12 cellular contexts compared by ENCODE assay signal in genomic region chr1:31666290-31666963, GRCh38. TPM values are rescaled to one million over a fixed set of nuclear protein-coding genes. Genes with fewer than 3 reads are reported as not detected.
DNase-seq lines count a peak whose midpoint lies in the region; ATAC-seq and TF ChIP-seq lines count a peak whose summit lies in the region.
"Had no signal": no experiment of that assay in that cellular context is flagged by ENCODE, and none has a peak within 500 bp of the region (broad histone marks: within the 10 kb centered on the region; RNA-seq: fewer than 3 reads in every experiment).

No MANE protein-coding gene starts in this region.

- ATAC-seq in Panc1, result peak; percentile 57
- ATAC-seq in GM18517 (IDR thresholded peaks at IDR 0.05; ENCODE audit: unreplicated experiment), result no peak
- ATAC-seq in GM21529 (IDR thresholded peaks at IDR 0.05; ENCODE audit: unreplicated experiment), result no peak
- ATAC-seq in HG02885 (IDR thresholded peaks at IDR 0.05; ENCODE audit: poor library complexity, unreplicated experiment), result no peak
- ATAC-seq: activated CD8-positive, alpha-beta T cell treated with anti-CD3 and anti-CD28 coated beads for 36 hours had no signal

- intact Hi-C loops in Panc1 (cut with micrococcal nuclease; ENCODE audit: unreplicated experiment), result loop anchor here (10.0 kb wide), 1 partner anchor 78 kb away; no protein-coding TSS in a partner anchor
- intact Hi-C loops in posterior cingulate gyrus (cut with DNase I), result loop anchor here (10.0 kb wide), 1 partner anchor 398 kb away; no protein-coding TSS in a partner anchor

- no peak overlapping the region for H2AFZ ChIP-seq in fibroblast of lung (ENCODE audit: low read length)

- H3K4me3 ChIP-seq in Panc1 (ENCODE audit: low read depth in 2 of 2, low read length in 2 of 2) (no peak overlapping the region), fibroblast of lung (replicated peaks in 1 of 4; ENCODE audit: control extremely low read depth in 1 of 4, insufficient read depth in 1 of 4, low read depth in 3 of 4, low read length in 4 of 4) (no peak overlapping the region)

- in situ Hi-C loops in Panc1 (cut with HindIII; ENCODE audit: low pct_unique_long_range_greater_than_20kb, low sequenced_read_pairs), result no loop called here

- no peaks in the 10 kb centered on the region for H3K36me3 ChIP-seq in Panc1 (ENCODE audit: control insufficient read depth, insufficient read depth, low read length)
- peaks cover 27% of the 10 kb centered on the region for H3K36me3 ChIP-seq in fibroblast of lung (ENCODE audit: control insufficient read depth, insufficient read depth, low read length)

- TF ChIP-seq CTCF in Panc1 (IDR thresholded peaks at IDR 0.05) (no peak), fibroblast of lung (conservative IDR thresholded peaks at IDR 0.05 in 1 of 2, IDR thresholded peaks at IDR 0.05 in 1 of 2; ENCODE audit: low read depth in 1 of 2, low read length in 2 of 2) (no peak)

- DNase-seq in EH (ENCODE audit: low read depth), result peak; percentile 43
- no peak for DNase-seq in Panc1 (ENCODE audit: low read depth, low spot score)
- DNase-seq in fibroblast of lung (ENCODE audit: low read depth in 2 of 2), result peak; percentile 55 to 56
- peak in 8 of 10 donors; percentile 35 to 94 (median 63) for DNase-seq in posterior cingulate gyrus
- DNase-seq in stimulated activated CD8-positive, alpha-beta memory T cell treated with anti-CD3 and anti-CD28 coated beads, Interleukin-4, amount 100 ng/mL, for 48 hours, result no peak
- DNase-seq: activated CD8-positive, alpha-beta T cell treated with anti-CD3 and anti-CD28 coated beads for 36 hours; NCI-H1930 had no signal

- H3K79me2 ChIP-seq in fibroblast of lung (ENCODE audit: control insufficient read depth, insufficient read depth, low read length), result no peaks in the 10 kb centered on the region

- POLR2A ChIA-PET in Panc1 (lab: Charles Lee), result no interaction called here

- H3K9me3 ChIP-seq in Panc1 (ENCODE audit: control insufficient read depth, insufficient read depth, low read depth, low read length), result no peaks in the 10 kb centered on the region
- H3K9me3 ChIP-seq in fibroblast of lung (ENCODE audit: control insufficient read depth, insufficient read depth, low read depth, low read length), result no peaks in the 10 kb centered on the region

- CTCF ChIA-PET in Panc1 (lab: Charles Lee), result interaction anchor here (1.0 to 2.0 kb wide), 3 partner anchors 35 to 123 kb away, joined by 3 to 7 read pairs (median 6); no protein-coding TSS in a partner anchor

- H3K9ac ChIP-seq in fibroblast of lung (ENCODE audit: insufficient read depth, low read length), result no peak overlapping the region

- peak overlapping the region; percentile 33 for H3K4me2 ChIP-seq in fibroblast of lung (ENCODE audit: extremely low read depth, insufficient read depth, low read length)

- H4K20me1 ChIP-seq in fibroblast of lung (ENCODE audit: control insufficient read depth, extremely low read depth, insufficient read depth, low read length), result no peaks in the 10 kb centered on the region

- H3K27me3 ChIP-seq in Panc1 (ENCODE audit: control insufficient read depth, insufficient read depth, low read length) (no peaks in the 10 kb centered on the region), fibroblast of lung (ENCODE audit: control insufficient read depth, insufficient read depth, low read length) (no peaks in the 10 kb centered on the region)

- BruUV-seq in Panc1 (replicated peaks; lab: Mats Ljungman, UMichigan), result no TSS peak

- H3K27ac ChIP-seq in Panc1 (ENCODE audit: low read length), result peak overlapping the region; percentile 64
- H3K27ac ChIP-seq in fibroblast of lung (ENCODE audit: insufficient read depth, low read length), result no peak overlapping the region

- peaks cover 43% of the 10 kb centered on the region for H3K4me1 ChIP-seq in Panc1 (ENCODE audit: control insufficient read depth, insufficient read depth, low read length)
- peaks cover 12% of the 10 kb centered on the region for H3K4me1 ChIP-seq in fibroblast of lung (ENCODE audit: control insufficient read depth, extremely low read depth, insufficient read depth, low read length)

RNA-seq across cellular contexts. Expression of gene PEF1, which starts 21.8 kb away (rescaled TPM):
- 58.4 TPM for total RNA-seq in Panc1 (2021; ENCODE audit: unreplicated experiment)
- polyA plus RNA-seq in Panc1 (2012; ENCODE audit: insufficient read length), result 60.1 TPM
- total RNA-seq in fibroblast of lung, result 72.2 and 78.1 TPM in 2 replicates
- polyA plus RNA-seq in fibroblast of lung, result 72.9 and 85.3 TPM in 2 replicates
- 62.2 and 73.8 TPM in 2 replicates for polyA plus RNA-seq in fibroblast of lung (2012)
- polyA minus RNA-seq in fibroblast of lung (ENCODE audit: low replicate concordance), result 164 and 206 TPM in 2 replicates

RNA-seq across cellular contexts. Expression of gene COL16A1, which starts 37.4 kb away (rescaled TPM):
- total RNA-seq in Panc1 (2021; ENCODE audit: unreplicated experiment), result 7.6 TPM
- 3.5 TPM for polyA plus RNA-seq in Panc1 (2012; ENCODE audit: insufficient read length)
- total RNA-seq in fibroblast of lung, result 80.3 and 150 TPM in 2 replicates
- polyA plus RNA-seq in fibroblast of lung, result 20.9 and 21.0 TPM in 2 replicates
- 57.9 and 61.9 TPM in 2 replicates for polyA plus RNA-seq in fibroblast of lung (2012)
- 42.9 and 69.1 TPM in 2 replicates for polyA minus RNA-seq in fibroblast of lung (ENCODE audit: low replicate concordance)

RNA-seq across cellular contexts. Expression of gene HCRTR1, which starts 48.9 kb away (rescaled TPM):
- total RNA-seq in Panc1 (2021; ENCODE audit: unreplicated experiment) (0.18 TPM), fibroblast of lung (not detected in 2 replicates)
- not detected for polyA plus RNA-seq in Panc1 (2012; ENCODE audit: insufficient read length)
- polyA plus RNA-seq in fibroblast of lung, result not detected in 2 replicates
- polyA plus RNA-seq in fibroblast of lung (2012), result not detected in 2 replicates
- not detected in 2 replicates for polyA minus RNA-seq in fibroblast of lung (ENCODE audit: low replicate concordance)
- total RNA-seq: activated CD8-positive, alpha-beta T cell treated with anti-CD3 and anti-CD28 coated beads for 36 hours; epithelial cell of proximal tubule; skeletal muscle tissue had no signal

Comparison
In these comparisons a context has a peak if more than half of its experiments do, and no peak if none do; other contexts are left out.
1. DNase-seq: peak in EH (single experiment), fibroblast of lung (2 of 2) and posterior cingulate gyrus (8 of 10); none in Panc1 (single experiment) and stimulated activated CD8-positive, alpha-beta memory T cell treated with anti-CD3 and anti-CD28 coated beads, Interleukin-4, amount 100 ng/mL, for 48 hours (single experiment).